11 cellular contexts compared by ENCODE assay signal in genomic region chr17:74842146-74842598, GRCh38. TPM values are rescaled to one million over a fixed set of nuclear protein-coding genes. Genes with fewer than 3 reads are reported as not detected.
A peak's percentile ranks its signal among the peaks of the same experiment; 100 is the strongest.
DNase-seq lines count a peak whose midpoint lies in the region; TF ChIP-seq lines count a peak whose summit lies in the region.
"Had no signal": no experiment of that assay in that cellular context is flagged by ENCODE, and none has a peak within 500 bp of the region (broad histone marks: within the 10 kb centered on the region; RNA-seq: fewer than 3 reads in every experiment).

No MANE protein-coding gene starts in this region.

- no peaks in the 10 kb centered on the region for H3K9me3 Mint-ChIP-seq in Caco-2 (ENCODE audit: unreplicated experiment)
- no peaks in the 10 kb centered on the region for H3K9me3 Mint-ChIP-seq in osteocyte (ENCODE audit: unreplicated experiment)
- H3K9me3 Mint-ChIP-seq: nephron progenitor cell had no signal

- intact Hi-C loops in Caco-2 (cut with micrococcal nuclease; ENCODE audit: unreplicated experiment) (no loop called here), esophagus muscularis mucosa (cut with DNase I) (no loop called here), transverse colon (cut with DNase I; ENCODE audit: low total_unique reads) (no loop called here)

- H3K4me3 Mint-ChIP-seq in Caco-2 (ENCODE audit: unreplicated experiment): peak overlapping the region; percentile 39
- H3K4me3 Mint-ChIP-seq in osteocyte (ENCODE audit: unreplicated experiment): no peak overlapping the region
- H3K4me3 Mint-ChIP-seq: nephron progenitor cell had no signal

- DNase-seq in Caco-2: no peak
- DNase-seq in NCI-H446 (lab: John Stamatoyannopoulos, UW): peak; percentile 86 to 93
- no peak for DNase-seq in esophagus muscularis mucosa (ENCODE audit: extremely low spot score)
- no peak for DNase-seq in osteocyte (ENCODE audit: extremely low spot score, unreplicated experiment)
- no peak for DNase-seq in DMS153 (lab: John Stamatoyannopoulos, UW)
- no peak for DNase-seq in transverse colon
- DNase-seq in central memory CD4-positive, alpha-beta T cell: no peak
- DNase-seq in activated CD4-positive, CD25-positive, alpha-beta regulatory T cell (lab: John Stamatoyannopoulos, UW): no peak
- DNase-seq: activated T-cell treated with anti-CD3 and anti-CD28 coated beads, Interleukin-2, amount 50 U/mL, for 1 hour had no signal

- in situ Hi-C loops in transverse colon (cut with MboI; ENCODE audit: low pct_ligation_motif_present in 1 of 4, low pct_unique_long_range_greater_than_20kb in 1 of 4, low sequenced_read_pairs in 3 of 4): no loop called here

- TF ChIP-seq CTCF in Caco-2 (IDR thresholded peaks at IDR 0.05; ENCODE audit: insufficient read depth in 1 of 2, low read depth in 1 of 2, low read length in 1 of 2, severe bottlenecking in 1 of 2, unreplicated experiment in 1 of 2) (no peak), esophagus muscularis mucosa (IDR thresholded peaks at IDR 0.05) (no peak), osteocyte (IDR thresholded peaks at IDR 0.05) (no peak), transverse colon (IDR thresholded peaks at IDR 0.05) (no peak)

- H3K4me3 ChIP-seq in Caco-2 (ENCODE audit: low read depth, low read length): peak overlapping the region; percentile 35
- H3K4me3 ChIP-seq in esophagus muscularis mucosa: peak overlapping the region; percentile 45 to 65 (median 50)
- H3K4me3 ChIP-seq in transverse colon: peak overlapping the region in 2 of 4 donors; percentile 37 to 50

- no peaks in the 10 kb centered on the region for H3K4me1 ChIP-seq in Caco-2
- H3K4me1 ChIP-seq in esophagus muscularis mucosa: peaks cover 21 to 38% (median 36%) of the 10 kb centered on the region in 4 donors
- peaks cover 10 to 19% (median 16%) of the 10 kb centered on the region in 4 donors for H3K4me1 ChIP-seq in transverse colon

- peaks cover 35% of the 10 kb centered on the region for H3K36me3 Mint-ChIP-seq in Caco-2 (ENCODE audit: insufficient read depth, unreplicated experiment)
- H3K36me3 Mint-ChIP-seq in osteocyte (ENCODE audit: unreplicated experiment): no peaks in the 10 kb centered on the region

- H3K27me3 Mint-ChIP-seq in Caco-2 (ENCODE audit: insufficient read depth, unreplicated experiment): no peaks in the 10 kb centered on the region
- H3K27me3 Mint-ChIP-seq in osteocyte (ENCODE audit: unreplicated experiment): no peaks in the 10 kb centered on the region

- H3K27ac Mint-ChIP-seq in Caco-2 (ENCODE audit: unreplicated experiment) (no peak overlapping the region), osteocyte (ENCODE audit: unreplicated experiment) (peak overlapping the region; percentile 3)
- H3K27ac Mint-ChIP-seq: nephron progenitor cell had no signal

- TF ChIP-seq POLR2A in esophagus muscularis mucosa (IDR thresholded peaks at IDR 0.05; ENCODE audit: low read depth) (no peak), transverse colon (IDR thresholded peaks at IDR 0.05) (no peak)

- TF ChIP-seq EP300 in esophagus muscularis mucosa (IDR thresholded peaks at IDR 0.05): no peak
- no peak for TF ChIP-seq EP300 in transverse colon (IDR thresholded peaks at IDR 0.05; ENCODE audit: low read depth)

- POLR2A ChIA-PET in Caco-2 (lab: Charles Lee): interaction anchor here (0.5 to 1.8 kb wide), 3 partner anchors 10 to 1408 kb away, joined by 3 to 18 read pairs (median 14); partner anchors contain the start of gene FDXR

- H3K9me3 ChIP-seq in Caco-2: no peaks in the 10 kb centered on the region
- no peaks in the 10 kb centered on the region for H3K9me3 ChIP-seq in esophagus muscularis mucosa
- H3K9me3 ChIP-seq in transverse colon: no peaks in the 10 kb centered on the region

- no TSS peak for BruUV-seq in Caco-2 (replicated peaks; lab: Mats Ljungman, UMichigan)

- H3K27ac ChIP-seq in esophagus muscularis mucosa (replicated peaks in 1 of 4) (peak overlapping the region in 3 of 4 donors; percentile 18 to 71 (median 54)), transverse colon (no peak overlapping the region)

- 67% methylated on average over 1 of the region's 8 CpGs for WGBS in esophagus muscularis mucosa
- 62% methylated on average over 7 of the region's 8 CpGs; no CpG with 5 or more reads in 1 of the 2 donors for WGBS in transverse colon (ENCODE audit: low coverage in 1 of 2), 2 donors

- no peaks in the 10 kb centered on the region for H3K27me3 ChIP-seq in Caco-2 (replicated peaks; ENCODE audit: control insufficient read depth, insufficient read depth, low read length)
- H3K27me3 ChIP-seq in esophagus muscularis mucosa: peaks cover 0 to 32% (median 0%) of the 10 kb centered on the region in 4 donors
- peaks cover 12% of the 10 kb centered on the region for H3K27me3 ChIP-seq in transverse colon

- H3K36me3 ChIP-seq in Caco-2 (ENCODE audit: control insufficient read depth, insufficient read depth, low read length): no peaks in the 10 kb centered on the region
- H3K36me3 ChIP-seq in esophagus muscularis mucosa: peaks cover 0 to 14% (median under 1%) of the 10 kb centered on the region in 4 donors
- H3K36me3 ChIP-seq in transverse colon: no peaks in the 10 kb centered on the region

- CTCF ChIA-PET in Caco-2 (lab: Charles Lee): interaction anchor here (0.6 to 3.2 kb wide), 10 partner anchors 11 to 221 kb away, joined by 3 to 43 read pairs (median 7); partner anchors contain the start of genes FDXR and GRIN2C

- no peaks in the 10 kb centered on the region for H3K4me1 Mint-ChIP-seq in Caco-2 (ENCODE audit: low read depth, unreplicated experiment)
- H3K4me1 Mint-ChIP-seq in osteocyte (ENCODE audit: unreplicated experiment): peaks cover 26% of the 10 kb centered on the region

RNA-seq across cellular contexts. Expression of gene GRIN2C, which starts 17.5 kb away (rescaled TPM):
- total RNA-seq in Caco-2 (2022): 4.8 and 5.2 TPM in 2 replicates
- 1 to 10 TPM in 1 of 4 donors, under 1 TPM in 3; 0.17 to 2.5 (median 0.50) TPM for total RNA-seq in esophagus muscularis mucosa
- total RNA-seq in osteocyte: 0.10 and 0.13 TPM in 2 replicates
- under 1 TPM in 2 of 4 donors, not detected in 2; 0.27 to 0.40 TPM for total RNA-seq in transverse colon
- total RNA-seq: esophagus mucosa had no signal

RNA-seq across cellular contexts. Expression of gene FDXR, which starts 30.6 kb away (rescaled TPM):
- total RNA-seq in Caco-2 (2022) (19.0 and 20.6 TPM in 2 replicates), esophagus muscularis mucosa (10 to 100 TPM in 1 of 4 donors, 1 to 10 TPM in 3; 4.9 to 10.6 (median 7.0) TPM), osteocyte (9.1 and 11.2 TPM in 2 replicates), transverse colon (10 to 100 TPM in 2 of 4 donors, 1 to 10 TPM in 2; 5.8 to 16.2 (median 10.4) TPM)

RNA-seq across cellular contexts. Expression of gene FADS6, which starts 51.3 kb away (rescaled TPM):
- 2.6 and 3.1 TPM in 2 replicates for total RNA-seq in Caco-2 (2022)
- under 1 TPM in 1 of 4 donors, not detected in 3; 0.33 TPM for total RNA-seq in esophagus muscularis mucosa
- not detected in 2 replicates for total RNA-seq in osteocyte
- 10 to 100 TPM in 1 of 4 donors, 1 to 10 TPM in 1, under 1 TPM in 1, not detected in 1; 0.64 to 25.8 (median 3.7) TPM for total RNA-seq in transverse colon

Comparison
In these comparisons a context has a peak if more than half of its experiments do, and no peak if none do; other contexts are left out.
1. DNase-seq: peak in NCI-H446 (2 of 2); none in Caco-2 (0 of 2), esophagus muscularis mucosa (single experiment), osteocyte (single experiment), DMS153 (single experiment), transverse colon (single experiment), central memory CD4-positive, alpha-beta T cell (single experiment) and activated CD4-positive, CD25-positive, alpha-beta regulatory T cell (0 of 4).
2. H3K27ac ChIP-seq: peak in esophagus muscularis mucosa (3 of 4); none in transverse colon (0 of 4).